8 cellular contexts compared by ENCODE assay signal in the genomic region with DNA sequence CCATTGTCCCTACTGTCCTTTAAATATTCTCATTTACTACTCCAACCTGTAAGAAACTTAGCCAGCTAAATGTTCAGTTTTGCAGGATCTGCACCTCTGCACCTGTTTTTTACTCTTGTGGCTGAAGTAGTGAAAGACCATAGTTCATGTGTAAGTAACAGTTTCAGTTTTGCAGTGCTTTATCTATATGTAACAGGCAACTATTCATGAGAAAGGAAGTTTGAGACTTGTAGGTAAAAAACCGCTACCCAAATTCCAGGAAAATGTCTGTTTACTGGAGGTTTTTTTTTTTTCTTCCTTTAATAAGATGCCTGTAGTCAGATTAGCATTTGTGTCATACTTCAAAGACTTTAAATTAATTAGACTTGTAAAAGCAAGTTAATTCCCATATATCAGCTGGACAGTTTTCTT. TPM values are rescaled to one million over a fixed set of nuclear protein-coding genes. Genes with fewer than 3 reads are reported as not detected.
DNase-seq lines count a peak whose midpoint lies in the region; ATAC-seq and TF ChIP-seq lines count a peak whose summit lies in the region.

No MANE protein-coding gene starts in this region.

- H3K27me3 ChIP-seq in mesenchymal stem cell (ENCODE audit: control insufficient read depth in 1 of 2, insufficient read depth in 1 of 2, low read length in 2 of 2): no peaks in the 10 kb centered on the region
- no peaks in the 10 kb centered on the region for H3K27me3 ChIP-seq in Karpas-422 (ENCODE audit: low read length)

- no peaks in the 10 kb centered on the region for H3K27me3 Mint-ChIP-seq in effector memory CD8-positive, alpha-beta T cell

- no peaks in the 10 kb centered on the region for H3K79me1 ChIP-seq in mesenchymal stem cell (replicated peaks; ENCODE audit: low read length, poor library complexity, severe bottlenecking)

- H3K9me2 ChIP-seq in Karpas-422 (replicated peaks; ENCODE audit: insufficient read depth, low read length): no peaks in the 10 kb centered on the region

- peak overlapping the region; percentile 96 to 97 for H3K4me3 Mint-ChIP-seq in effector memory CD8-positive, alpha-beta T cell

- no peaks in the 10 kb centered on the region for H3K79me2 ChIP-seq in Karpas-422 (ENCODE audit: low read length)

- H3K4me1 ChIP-seq in mesenchymal stem cell (ENCODE audit: control insufficient read depth, insufficient read depth, low read depth, low read length) (no peaks in the 10 kb centered on the region), Karpas-422 (ENCODE audit: low read length) (peaks cover 7% of the 10 kb centered on the region)

- ATAC-seq in GM21423 (IDR thresholded peaks at IDR 0.05; ENCODE audit: unreplicated experiment) (peak; percentile 52), HG03469 (IDR thresholded peaks at IDR 0.05; ENCODE audit: unreplicated experiment) (peak; percentile 54)
- ATAC-seq in effector memory CD8-positive, alpha-beta T cell (replicated peaks): peak; percentile 67

- no peak overlapping the region for H2BK5ac ChIP-seq in mesenchymal stem cell (ENCODE audit: low read depth, low read length, poor library complexity, severe bottlenecking)

- no peak overlapping the region for H2AFZ ChIP-seq in mesenchymal stem cell (ENCODE audit: low read depth, low read length)
- H2AFZ ChIP-seq in Karpas-422 (ENCODE audit: low read length): no peak overlapping the region

- H3K23ac ChIP-seq in mesenchymal stem cell (ENCODE audit: low read length in 2 of 2): no peak overlapping the region

- H3K9ac ChIP-seq in mesenchymal stem cell (ENCODE audit: low read length) (no peak overlapping the region), Karpas-422 (ENCODE audit: low read length) (no peak overlapping the region)

- no peak overlapping the region for H2AK5ac ChIP-seq in mesenchymal stem cell (ENCODE audit: low read length, severe bottlenecking)

- H4K20me1 ChIP-seq in Karpas-422 (ENCODE audit: insufficient read depth, low read depth, low read length): no peaks in the 10 kb centered on the region

- H3K36me3 ChIP-seq in mesenchymal stem cell (ENCODE audit: control insufficient read depth in 1 of 2, insufficient read depth in 2 of 2, low read depth in 1 of 2, low read length in 2 of 2) (no peaks in the 10 kb centered on the region), Karpas-422 (ENCODE audit: insufficient read depth, low read length) (no peaks in the 10 kb centered on the region)

- H3K9me3 ChIP-seq in mesenchymal stem cell (ENCODE audit: control insufficient read depth, low read length) (no peaks in the 10 kb centered on the region), Karpas-422 (ENCODE audit: low read length) (no peaks in the 10 kb centered on the region; the same call in 1 of the 2 replicates)

- peaks cover 32 to 41% of the 10 kb centered on the region in 2 donors for H3K4me1 Mint-ChIP-seq in effector memory CD8-positive, alpha-beta T cell (ENCODE audit: low read depth in 2 of 2)

- H3K4me2 ChIP-seq in mesenchymal stem cell (ENCODE audit: low read length, poor library complexity, severe bottlenecking): no peak overlapping the region
- no peak overlapping the region for H3K4me2 ChIP-seq in Karpas-422 (ENCODE audit: low read depth, low read length, poor library complexity, severe bottlenecking)

- H3K18ac ChIP-seq in mesenchymal stem cell (ENCODE audit: low read depth in 1 of 2, low read length in 2 of 2): no peak overlapping the region

- no peak overlapping the region for H2BK12ac ChIP-seq in mesenchymal stem cell (ENCODE audit: low read length in 2 of 2)

- no CpG with 5 or more reads among the region's 1 CpG for WGBS in mesenchymal stem cell

- H4K8ac ChIP-seq in mesenchymal stem cell (ENCODE audit: low read length): no peak overlapping the region

- no peak for TF ChIP-seq CTCF in GM12864 (IDR thresholded peaks at IDR 0.05; ENCODE audit: low read depth, low read length, missing control alignments)

- H3K27ac ChIP-seq in mesenchymal stem cell (ENCODE audit: low read length, poor library complexity, severe bottlenecking) (no peak overlapping the region), Karpas-422 (ENCODE audit: low read length) (no peak overlapping the region)

- H2BK120ac ChIP-seq in mesenchymal stem cell (ENCODE audit: low read depth, low read length): no peak overlapping the region

- H3K9me3 Mint-ChIP-seq in effector memory CD8-positive, alpha-beta T cell: no peaks in the 10 kb centered on the region

- no peak overlapping the region for H2BK15ac ChIP-seq in mesenchymal stem cell (ENCODE audit: low read depth, poor library complexity, severe bottlenecking)

- no peak overlapping the region for H4K91ac ChIP-seq in mesenchymal stem cell (ENCODE audit: low read length)

- H3K14ac ChIP-seq in mesenchymal stem cell (ENCODE audit: low read length in 2 of 2): no peak overlapping the region

- H3K27ac Mint-ChIP-seq in effector memory CD8-positive, alpha-beta T cell: peak overlapping the region; percentile 87 to 98

- H3K4me3 ChIP-seq in GM12864 (ENCODE audit: low read depth, low read length) (peak overlapping the region; percentile 56), mesenchymal stem cell (ENCODE audit: insufficient read depth in 1 of 2, low read depth in 1 of 2, low read length in 2 of 2) (no peak overlapping the region), Karpas-422 (ENCODE audit: low read length) (no peak overlapping the region)

- DNase-seq in GM12864 (ENCODE audit: low read depth) (peak; percentile 71), UCSD-AML1 (lab: John Stamatoyannopoulos, UW; ENCODE audit: unreplicated experiment) (no peak), NCI-H774 (lab: John Stamatoyannopoulos, UW) (no peak), mesenchymal stem cell (no peak), Karpas-422 (no peak)
- DNase-seq in effector memory CD8-positive, alpha-beta T cell: no peak

- H3K36me3 Mint-ChIP-seq in effector memory CD8-positive, alpha-beta T cell (ENCODE audit: insufficient read depth): peaks cover 29% of the 10 kb centered on the region

- H3K4ac ChIP-seq in mesenchymal stem cell (ENCODE audit: low read depth in 1 of 2, low read length in 2 of 2): no peak overlapping the region

RNA-seq across cellular contexts. Expression of gene MBNL1, which starts 25.4 kb away (rescaled TPM):
- 85.7 TPM for polyA plus RNA-seq in mesenchymal stem cell (2013, experiment 1 of 2)
- 85.2 TPM for polyA plus RNA-seq in mesenchymal stem cell (2013, experiment 2 of 2)
- 172 and 265 TPM in 2 replicates for total RNA-seq in Karpas-422 (2014; rRNA removed; shearing (Covaris generic); ENCODE audit: low replicate concordance)
